Comparison of ENCODE assay signal across 9 cellular contexts in the genomic region with DNA sequence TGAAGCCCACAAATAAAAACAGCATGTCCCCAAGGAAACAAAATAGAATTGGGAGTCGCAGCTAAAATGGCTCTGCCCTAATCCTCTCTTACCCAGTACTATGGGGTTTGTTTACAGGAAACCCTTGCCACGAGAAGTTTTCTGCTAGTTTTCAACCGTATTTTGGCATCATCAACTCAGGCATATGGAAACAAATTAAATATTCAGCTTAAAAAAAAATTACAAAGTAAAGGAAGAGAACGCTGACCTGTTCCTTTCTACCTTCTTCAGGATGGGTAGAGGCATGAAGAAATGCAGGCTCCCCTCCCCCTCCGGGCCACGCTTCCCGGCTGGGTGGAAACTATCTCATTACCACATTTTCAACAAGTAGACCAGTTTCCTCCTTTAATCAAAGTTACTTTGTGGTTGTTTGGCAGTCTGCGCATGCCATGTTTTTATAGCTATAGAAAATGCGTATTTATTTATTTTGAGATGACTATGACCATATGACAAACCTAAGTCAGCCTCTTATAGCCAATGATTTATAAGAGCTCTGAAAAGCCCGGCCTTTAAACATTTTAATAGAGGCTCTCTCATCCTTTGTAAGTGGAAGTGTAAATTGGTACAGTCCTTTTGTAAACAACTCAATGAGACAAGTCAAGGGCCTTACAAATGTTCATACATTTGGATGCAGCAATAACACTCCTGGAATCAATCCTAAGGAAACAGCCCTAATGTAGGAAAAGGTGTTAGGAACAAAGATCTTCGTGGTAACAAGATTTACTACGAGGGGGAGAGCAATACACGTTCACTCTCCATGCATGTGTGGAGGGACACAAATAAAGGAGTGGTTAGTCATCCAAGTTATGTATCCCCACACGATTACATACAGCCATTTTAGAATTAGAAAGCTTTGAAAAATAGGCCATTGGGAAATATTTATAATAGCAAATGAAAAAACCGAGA. TPM values are rescaled to one million over a fixed set of nuclear protein-coding genes. Genes with fewer than 3 reads are reported as not detected.
DNase-seq lines count a peak whose midpoint lies in the region; ATAC-seq, FAIRE-seq and TF ChIP-seq lines count a peak whose summit lies in the region.
"Had no signal": no experiment of that assay in that cellular context is flagged by ENCODE, and none has a peak within 500 bp of the region (broad histone marks: within the 10 kb centered on the region; RNA-seq: fewer than 3 reads in every experiment).

No MANE protein-coding gene starts in this region.

- H2BK15ac ChIP-seq in H1 (ENCODE audit: low read length): no peak overlapping the region

- POLR2A ChIA-PET in activated CD4-positive, alpha-beta T cell treated with anti-CD3 and anti-CD28 coated beads, Interleukin-2, amount 10 ng/mL, durations not matched to agents 7 days and 5 days (lab: Charles Lee): interaction anchor here (0.5 kb wide), 1 partner anchor 297 kb away, joined by 14 read pairs; no protein-coding TSS in a partner anchor
- POLR2A ChIA-PET in H1 (lab: Charles Lee; ENCODE audit: partially characterized antibody): interaction anchor here (1.0 to 1.1 kb wide), 4 partner anchors 9 to 16 kb away, joined by 3 to 5 read pairs (median 4); a partner anchor contains a TSS

- H4K5ac ChIP-seq in H1 (ENCODE audit: insufficient read length, low read depth, low read length): peak overlapping the region; percentile 73

- peak overlapping the region; percentile 64; the same call in 1 of the 2 replicates for H3K27ac ChIP-seq in H1 (ENCODE audit: low read depth, low read length)
- no peak overlapping the region for H3K27ac ChIP-seq in trophoblast cell (ENCODE audit: low read depth, low read length)
- peak overlapping the region; percentile 85 for H3K27ac ChIP-seq in vagina
- H3K27ac ChIP-seq: C4-2B had no signal

- peaks cover 50% of the 10 kb centered on the region for H3K4me1 Mint-ChIP-seq in activated CD4-positive, alpha-beta T cell treated with anti-CD3 and anti-CD28 coated beads, Interleukin-2, amount 10 ng/mL, durations not matched to agents 7 days and 5 days

- CTCF ChIA-PET in activated CD4-positive, alpha-beta T cell treated with anti-CD3 and anti-CD28 coated beads, Interleukin-2, amount 10 ng/mL, durations not matched to agents 7 days and 5 days (lab: Charles Lee): interaction anchor here (0.9 to 2.7 kb wide), 9 partner anchors 10 to 316 kb away, joined by 3 to 8 read pairs (median 4); no protein-coding TSS in a partner anchor
- CTCF ChIA-PET in H1 (lab: Charles Lee; ENCODE audit: partially characterized antibody): interaction anchor here (0.6 to 1.6 kb wide), 8 partner anchors 30 to 403 kb away, joined by 3 to 5 read pairs (median 4); no protein-coding TSS in a partner anchor

- ATAC-seq in Right ventricle myocardium superior (ENCODE audit: poor library complexity) (peak; percentile 37), Right ventricle myocardium inferior (no peak)

- H4K91ac ChIP-seq in H1 (replicated peaks; ENCODE audit: insufficient read length, low read length): no peak overlapping the region
- peak overlapping the region; percentile 62 for H4K91ac ChIP-seq in trophoblast cell (ENCODE audit: low read depth, low read length)

- FAIRE-seq in H1 (lab: Jason Lieb, UNC): no peak

- H3K79me1 ChIP-seq in H1 (ENCODE audit: low read depth, low read length) (no peaks in the 10 kb centered on the region), trophoblast cell (ENCODE audit: low read length) (peaks cover 16% of the 10 kb centered on the region)

- H3K23ac ChIP-seq in H1 (ENCODE audit: insufficient read length): no peak overlapping the region
- H3K23ac ChIP-seq in trophoblast cell (ENCODE audit: low read length): no peak overlapping the region

- peak overlapping the region; percentile 93 for H2AFZ ChIP-seq in H1 (ENCODE audit: low read length)
- H2AFZ ChIP-seq in trophoblast cell (ENCODE audit: insufficient read depth, low read length, poor library complexity): no peak overlapping the region

- intact Hi-C loops in Right ventricle myocardium superior (cut with DNase I): no loop called here
- intact Hi-C loops in Right ventricle myocardium inferior (cut with DNase I): no loop called here
- intact Hi-C loops in vagina (cut with DNase I): no loop called here

- H3K27ac Mint-ChIP-seq in activated CD4-positive, alpha-beta T cell treated with anti-CD3 and anti-CD28 coated beads, Interleukin-2, amount 10 ng/mL, durations not matched to agents 7 days and 5 days: peak overlapping the region; percentile 94

- no peak for TF ChIP-seq EP300 in H1 (IDR thresholded peaks at IDR 0.05; ENCODE audit: borderline replicate concordance in 1 of 2, low read depth in 2 of 2, low read length in 2 of 2)

- H2BK5ac ChIP-seq in H1 (ENCODE audit: low read depth, low read length) (peak overlapping the region; percentile 37; the same call in 1 of the 2 replicates), trophoblast cell (ENCODE audit: low read depth, low read length, poor library complexity) (no peak overlapping the region)

- H2BK20ac ChIP-seq in H1 (ENCODE audit: low read length): peak overlapping the region; percentile 91; the same call in 1 of the 2 replicates

- no peak overlapping the region for H3K4ac ChIP-seq in H1 (replicated peaks; ENCODE audit: insufficient read length, low read depth, low read length)
- no peak overlapping the region for H3K4ac ChIP-seq in trophoblast cell (ENCODE audit: low read depth, low read length)

- H3K56ac ChIP-seq in H1 (replicated peaks; ENCODE audit: insufficient read length, low read depth, low read length): no peak overlapping the region

- H3K9me3 ChIP-seq in H1 (ENCODE audit: insufficient read depth in 2 of 2, low read depth in 1 of 2, low read length in 1 of 2) (no peaks in the 10 kb centered on the region), trophoblast cell (ENCODE audit: insufficient read depth, low read depth, low read length) (no peaks in the 10 kb centered on the region), vagina (no peaks in the 10 kb centered on the region)

- no peaks in the 10 kb centered on the region for H3K23me2 ChIP-seq in H1 (ENCODE audit: low read depth, low read length)

- H3K79me2 ChIP-seq in H1 (ENCODE audit: control insufficient read depth in 1 of 2, insufficient read depth in 2 of 2, low read length in 2 of 2) (no peaks in the 10 kb centered on the region), trophoblast cell (ENCODE audit: control insufficient read depth, insufficient read depth, low read length, poor library complexity) (no peaks in the 10 kb centered on the region)

- H3K4me2 ChIP-seq in H1 (ENCODE audit: insufficient read depth in 1 of 2, low read depth in 2 of 2, low read length in 2 of 2): peak overlapping the region; percentile 12 to 48; a peak in 3 of 4 replicates
- H3K4me2 ChIP-seq in trophoblast cell (ENCODE audit: low read length): no peak overlapping the region

- H3K9ac ChIP-seq in H1 (replicated peaks in 1 of 4; ENCODE audit: extremely low read depth in 1 of 4, low read depth in 3 of 4, low read length in 3 of 4): peak overlapping the region in 1 of 4 experiments; percentile 27; a peak in 1 of 7 replicates
- no peak overlapping the region for H3K9ac ChIP-seq in trophoblast cell (ENCODE audit: low read length)

- peak; percentile 71 for DNase-seq in Right ventricle myocardium superior
- no peak for DNase-seq in Right ventricle myocardium inferior (ENCODE audit: missing footprints)
- DNase-seq in NCI-H2107 (lab: John Stamatoyannopoulos, UW): peak; percentile 61
- peak; percentile 86 for DNase-seq in activated CD4-positive, alpha-beta T cell treated with anti-CD3 and anti-CD28 coated beads, Interleukin-2, amount 10 ng/mL, durations not matched to agents 7 days and 5 days
- peak in 1 of 2 experiments; percentile 56 for DNase-seq in H1 (ENCODE audit: low read depth in 1 of 2, low spot score in 2 of 2)
- no peak for DNase-seq in trophoblast cell
- DNase-seq in vagina (ENCODE audit: extremely low spot score in 2 of 2): peak in 1 of 2 donors; percentile 83
- no peak for DNase-seq in NCI-H526 (lab: John Stamatoyannopoulos, UW)

- H3K36me3 Mint-ChIP-seq in activated CD4-positive, alpha-beta T cell treated with anti-CD3 and anti-CD28 coated beads, Interleukin-2, amount 10 ng/mL, durations not matched to agents 7 days and 5 days (ENCODE audit: low read depth): peaks cover 20% of the 10 kb centered on the region

- peak overlapping the region; percentile 43 for H4K12ac ChIP-seq in trophoblast cell (ENCODE audit: low read depth, low read length)

- TF ChIP-seq RAD21 in H1 (IDR thresholded peaks at IDR 0.05 in 1 of 2, conservative IDR thresholded peaks at IDR 0.05 in 1 of 2; ENCODE audit: low read depth in 2 of 2, low read length in 2 of 2): no peak

- H3K27me3 ChIP-seq in H1 (replicated peaks in 1 of 4; ENCODE audit: control insufficient read depth in 3 of 4, extremely low read depth in 1 of 4, insufficient read depth in 3 of 4, low read length in 3 of 4): no peaks in the 10 kb centered on the region
- no peaks in the 10 kb centered on the region for H3K27me3 ChIP-seq in trophoblast cell (ENCODE audit: insufficient read depth, low read length)
- no peaks in the 10 kb centered on the region for H3K27me3 ChIP-seq in vagina

- H2AK5ac ChIP-seq in H1 (ENCODE audit: low read depth, low read length) (no peak overlapping the region), trophoblast cell (ENCODE audit: low read length) (no peak overlapping the region)

- TF ChIP-seq POLR2A in H1 (IDR thresholded peaks at IDR 0.05; ENCODE audit: control extremely low read depth in 1 of 2, low read depth in 2 of 2, low read length in 2 of 2) (no peak), vagina (IDR thresholded peaks at IDR 0.05) (no peak)

- H3K9me3 Mint-ChIP-seq in activated CD4-positive, alpha-beta T cell treated with anti-CD3 and anti-CD28 coated beads, Interleukin-2, amount 10 ng/mL, durations not matched to agents 7 days and 5 days: no peaks in the 10 kb centered on the region

- H3K36me3 ChIP-seq in H1 (ENCODE audit: control insufficient read depth in 2 of 4, insufficient read depth in 4 of 4, low read length in 3 of 4) (no peaks in the 10 kb centered on the region), trophoblast cell (ENCODE audit: control insufficient read depth in 1 of 2, insufficient read depth in 2 of 2, low read length in 2 of 2) (no peaks in the 10 kb centered on the region), vagina (no peaks in the 10 kb centered on the region)

- H2BK120ac ChIP-seq in H1 (replicated peaks; ENCODE audit: low read depth, low read length) (peak overlapping the region; percentile 45), trophoblast cell (ENCODE audit: insufficient read depth, low read length, poor library complexity) (peak overlapping the region; percentile 51)

- no peak overlapping the region for H4K8ac ChIP-seq in H1 (ENCODE audit: extremely low read depth, insufficient read depth, low read length)
- H4K8ac ChIP-seq in trophoblast cell (ENCODE audit: low read depth, low read length): peak overlapping the region; percentile 84

- peak overlapping the region in 1 of 4 experiments; percentile 23; a peak in 1 of 8 replicates for H3K4me3 ChIP-seq in H1 (ENCODE audit: extremely low read depth in 1 of 4, insufficient read depth in 2 of 4, low read depth in 3 of 4, low read length in 4 of 4)
- no peak overlapping the region for H3K4me3 ChIP-seq in trophoblast cell (ENCODE audit: low read depth, low read length)
- H3K4me3 ChIP-seq in vagina: peak overlapping the region in 1 of 2 donors; percentile 14

- H3K4me3 Mint-ChIP-seq in activated CD4-positive, alpha-beta T cell treated with anti-CD3 and anti-CD28 coated beads, Interleukin-2, amount 10 ng/mL, durations not matched to agents 7 days and 5 days: peak overlapping the region; percentile 77

- no peak overlapping the region for H3K14ac ChIP-seq in H1 (ENCODE audit: insufficient read length)
- H3K14ac ChIP-seq in trophoblast cell (ENCODE audit: low read length): peak overlapping the region; percentile 66

- no peak for TF ChIP-seq CTCF in H1 (IDR thresholded peaks at IDR 0.05; ENCODE audit: control extremely low read depth in 1 of 3, insufficient read depth in 1 of 3, low read depth in 1 of 3, low read length in 3 of 3)
- no peak for TF ChIP-seq CTCF in vagina (IDR thresholded peaks at IDR 0.05)

- H2BK12ac ChIP-seq in H1 (ENCODE audit: low read depth, low read length) (peak overlapping the region; percentile 86; the same call in 1 of the 2 replicates), trophoblast cell (ENCODE audit: low read length) (peak overlapping the region; percentile 76)

- WGBS in H1 (ENCODE audit: extremely low coverage in 1 of 2, insufficient coverage in 1 of 2, insufficient read length in 1 of 2, insufficient replicate concordance in 2 of 2, low coverage in 1 of 2, low lambda C conversion rate in 2 of 2, missing lambda C conversion rate in 1 of 2), 2 experiments: 47% methylated on average over 15 of the region's 15 CpGs; no CpG with 5 or more reads in 1 of the 2 experiments
- no CpG with 5 or more reads among the region's 15 CpGs for whole genome bisulfite sequencing in trophoblast cell (ENCODE audit: extremely low coverage, insufficient coverage, insufficient read length)

- peaks cover 5 to 21% (median 14%) of the 10 kb centered on the region in 4 experiments for H3K4me1 ChIP-seq in H1 (replicated peaks in 1 of 4; ENCODE audit: control insufficient read depth in 3 of 4, insufficient read depth in 4 of 4, low read length in 3 of 4)
- H3K4me1 ChIP-seq in trophoblast cell (ENCODE audit: control insufficient read depth in 1 of 2, insufficient read depth in 2 of 2, low read length in 2 of 2): peaks cover 2 to 17% of the 10 kb centered on the region in 2 experiments
- peaks cover 57% of the 10 kb centered on the region for H3K4me1 ChIP-seq in vagina

- no peaks in the 10 kb centered on the region for H3K27me3 Mint-ChIP-seq in activated CD4-positive, alpha-beta T cell treated with anti-CD3 and anti-CD28 coated beads, Interleukin-2, amount 10 ng/mL, durations not matched to agents 7 days and 5 days

- H3K18ac ChIP-seq in H1 (ENCODE audit: extremely low read depth, low read length) (no peak overlapping the region; the same call in 1 of the 2 replicates), trophoblast cell (ENCODE audit: low read length) (no peak overlapping the region)

- H4K20me1 ChIP-seq in H1 (replicated peaks in 1 of 2; ENCODE audit: control insufficient read depth in 1 of 2, insufficient read depth in 2 of 2, low read length in 2 of 2): no peaks in the 10 kb centered on the region

RNA-seq across cellular contexts. Expression of a gene that starts 16.1 kb away (rescaled TPM):
- 7.0 TPM for total RNA-seq in Right ventricle myocardium superior
- total RNA-seq in Right ventricle myocardium inferior: 8.3 TPM
- total RNA-seq in activated CD4-positive, alpha-beta T cell treated with anti-CD3 and anti-CD28 coated beads, Interleukin-2, amount 10 ng/mL, durations not matched to agents 7 days and 5 days: 10 to 100 TPM; 97.5 to 99.7 TPM
- total RNA-seq in H1 (2021; fragmentation: NEBNext Ultra II Directional; extraction: Animal tissue kit (Norgen Biotek cat#: 25700)): 87.9 and 89.8 TPM in 2 replicates
- polyA plus RNA-seq in H1 (2011; rRNA removed): 14.3 and 15.3 TPM in 2 replicates
- polyA plus RNA-seq in H1 (2011; cell fraction: cytosol; rRNA removed): 20.7 TPM
- polyA plus RNA-seq in H1 (2011; cell fraction: nucleus; rRNA removed): 26.5 TPM
- 30.3 to 46.0 TPM (median 35.4 TPM) in 4 replicates for polyA plus RNA-seq in H1 (2012, experiment 1 of 2)
- 3.0 TPM for polyA plus RNA-seq in H1 (2012, experiment 2 of 2)
- polyA plus RNA-seq in H1 (2013, experiment 1 of 2): 30.9 TPM
- 30.1 TPM for polyA plus RNA-seq in H1 (2013, experiment 2 of 2)
- 73.4 and 80.4 TPM in 2 replicates for polyA minus RNA-seq in H1 (2011; rRNA and poly(A)+ RNA removed)
- 52.0 TPM for polyA minus RNA-seq in H1 (2011; cell fraction: cytosol; rRNA and poly(A)+ RNA removed)
- polyA minus RNA-seq in H1 (2011; cell fraction: nucleus; rRNA and poly(A)+ RNA removed): 43.5 TPM
- 45.3 and 46.1 TPM in 2 replicates for polyA plus RNA-seq in trophoblast cell (2013)
- total RNA-seq in vagina: 30.4 TPM

Comparison
In these comparisons a context has a peak if more than half of its experiments do, and no peak if none do; other contexts are left out.
1. DNase-seq: peak in Right ventricle myocardium superior (single experiment), NCI-H2107 (single experiment) and activated CD4-positive, alpha-beta T cell treated with anti-CD3 and anti-CD28 coated beads, Interleukin-2, amount 10 ng/mL, durations not matched to agents 7 days and 5 days (single experiment); none in Right ventricle myocardium inferior (single experiment), trophoblast cell (0 of 2) and NCI-H526 (0 of 2).